In genomic region chr10:75431180-75432111, GRCh38 we compare ENCODE assay signal across 8 cellular contexts. TPM values are rescaled to one million over a fixed set of nuclear protein-coding genes. Genes with fewer than 3 reads are reported as not detected.
DNase-seq lines count a peak whose midpoint lies in the region; FAIRE-seq and TF ChIP-seq lines count a peak whose summit lies in the region.

Gene LRMDA (plus strand): TSS chr10:75431624.

- intact Hi-C loops in Caco-2 (cut with micrococcal nuclease; ENCODE audit: unreplicated experiment) (no loop called here), stomach (cut with DNase I; ENCODE audit: low total_unique reads) (no loop called here)

- no peak for FAIRE-seq in bronchial epithelial cell (lab: Jason Lieb, UNC)

- H3K27me3 ChIP-seq in Caco-2 (replicated peaks; ENCODE audit: control insufficient read depth, insufficient read depth, low read length): no peaks in the 10 kb centered on the region
- H3K27me3 ChIP-seq in HUES48 (ENCODE audit: control insufficient read depth, insufficient read depth, low read length): peaks cover 100% of the 10 kb centered on the region
- no peaks in the 10 kb centered on the region for H3K27me3 ChIP-seq in bronchial epithelial cell (ENCODE audit: control insufficient read depth, insufficient read depth, low read length)
- H3K27me3 ChIP-seq in stomach: no peaks in the 10 kb centered on the region

- TF ChIP-seq CTCF in Caco-2 (IDR thresholded peaks at IDR 0.05; ENCODE audit: insufficient read depth in 1 of 2, low read depth in 1 of 2, low read length in 1 of 2, severe bottlenecking in 1 of 2, unreplicated experiment in 1 of 2) (no peak), bronchial epithelial cell (IDR thresholded peaks at IDR 0.05; ENCODE audit: insufficient read depth, low read length, severe bottlenecking) (no peak), stomach (IDR thresholded peaks at IDR 0.05) (no peak)

- peak within 1 kb of the TSS; percentile 80 for H3K4me3 ChIP-seq in Caco-2 (ENCODE audit: low read depth, low read length)
- H3K4me3 ChIP-seq in HUES48 (ENCODE audit: low read depth, low read length): peak within 1 kb of the TSS; percentile 54; the same call in 1 of the 2 replicates
- H3K4me3 ChIP-seq in bronchial epithelial cell (ENCODE audit: low read depth, low read length): peak within 1 kb of the TSS; percentile 48
- H3K4me3 ChIP-seq in stomach: peak within 1 kb of the TSS; percentile 63 to 68 (median 66)

- H3K9ac ChIP-seq in HUES48 (ENCODE audit: low read depth, low read length): no peak within 1 kb of the TSS

- H3K4me1 Mint-ChIP-seq in Caco-2 (ENCODE audit: low read depth, unreplicated experiment): peaks cover 44% of the 10 kb centered on the region
- H3K4me1 Mint-ChIP-seq in activated CD4-positive, alpha-beta T cell treated with anti-CD3 and anti-CD28 coated beads, Interleukin-2, amount 10 ng/mL, durations not matched to agents 7 days and 5 days: peaks cover 2% of the 10 kb centered on the region

- DNase-seq in Caco-2 (peak; percentile 71 to 77), bronchial epithelial cell (ENCODE audit: low read depth) (no peak), left kidney (ENCODE audit: low read depth, low spot score) (peak; percentile 73), stomach (peak; percentile 66), NAMALWA (ENCODE audit: low spot score) (no peak), NCI-H82 (lab: John Stamatoyannopoulos, UW) (no peak)
- no peak for DNase-seq in activated CD4-positive, alpha-beta T cell treated with anti-CD3 and anti-CD28 coated beads, Interleukin-2, amount 10 ng/mL, durations not matched to agents 7 days and 5 days

- no peak for TF ChIP-seq POLR2A in stomach (IDR thresholded peaks at IDR 0.05)

- WGBS in stomach, 5 donors: 3 to 21% (median 8%) methylated on average over 14 to 82 of the region's 82 CpGs

- POLR2A ChIA-PET in Caco-2 (lab: Charles Lee): interaction anchor here (0.6 to 2.2 kb wide), 6 partner anchors 27 to 235 kb away, joined by 3 to 24 read pairs (median 10); partner anchors contain the start of gene ZNF503
- POLR2A ChIA-PET in activated CD4-positive, alpha-beta T cell treated with anti-CD3 and anti-CD28 coated beads, Interleukin-2, amount 10 ng/mL, durations not matched to agents 7 days and 5 days (lab: Charles Lee): no interaction called here

- H3K4me1 ChIP-seq in Caco-2 (peaks cover 52% of the 10 kb centered on the region), HUES48 (ENCODE audit: control insufficient read depth, insufficient read depth, low read length) (peaks cover 37% of the 10 kb centered on the region), stomach (peaks cover 18 to 57% (median 50%) of the 10 kb centered on the region in 4 donors)

- peak within 1 kb of the TSS; percentile 84 for H3K27ac Mint-ChIP-seq in Caco-2 (ENCODE audit: unreplicated experiment)
- no peak within 1 kb of the TSS for H3K27ac Mint-ChIP-seq in activated CD4-positive, alpha-beta T cell treated with anti-CD3 and anti-CD28 coated beads, Interleukin-2, amount 10 ng/mL, durations not matched to agents 7 days and 5 days

- peaks cover 6% of the 10 kb centered on the region for H3K36me3 Mint-ChIP-seq in Caco-2 (ENCODE audit: insufficient read depth, unreplicated experiment)
- peaks cover 2% of the 10 kb centered on the region for H3K36me3 Mint-ChIP-seq in activated CD4-positive, alpha-beta T cell treated with anti-CD3 and anti-CD28 coated beads, Interleukin-2, amount 10 ng/mL, durations not matched to agents 7 days and 5 days (ENCODE audit: low read depth)

- CTCF ChIA-PET in Caco-2 (lab: Charles Lee): interaction anchor here (0.6 to 1.7 kb wide), 4 partner anchors 26 to 872 kb away, joined by 3 to 9 read pairs (median 6); partner anchors contain the start of gene ZNF503
- CTCF ChIA-PET in activated CD4-positive, alpha-beta T cell treated with anti-CD3 and anti-CD28 coated beads, Interleukin-2, amount 10 ng/mL, durations not matched to agents 7 days and 5 days (lab: Charles Lee): no interaction called here

- H3K9me3 ChIP-seq in Caco-2: no peaks in the 10 kb centered on the region
- H3K9me3 ChIP-seq in HUES48 (ENCODE audit: control insufficient read depth, insufficient read depth, low read length): no peaks in the 10 kb centered on the region
- H3K9me3 ChIP-seq in stomach: no peaks in the 10 kb centered on the region

- no peaks in the 10 kb centered on the region for H3K27me3 Mint-ChIP-seq in Caco-2 (ENCODE audit: insufficient read depth, unreplicated experiment)
- H3K27me3 Mint-ChIP-seq in activated CD4-positive, alpha-beta T cell treated with anti-CD3 and anti-CD28 coated beads, Interleukin-2, amount 10 ng/mL, durations not matched to agents 7 days and 5 days: peaks cover 53% of the 10 kb centered on the region

- no peaks in the 10 kb centered on the region for H3K9me3 Mint-ChIP-seq in Caco-2 (ENCODE audit: unreplicated experiment)
- H3K9me3 Mint-ChIP-seq in activated CD4-positive, alpha-beta T cell treated with anti-CD3 and anti-CD28 coated beads, Interleukin-2, amount 10 ng/mL, durations not matched to agents 7 days and 5 days: no peaks in the 10 kb centered on the region

- H3K4me3 Mint-ChIP-seq in Caco-2 (ENCODE audit: unreplicated experiment): peak within 1 kb of the TSS; percentile 72
- H3K4me3 Mint-ChIP-seq in activated CD4-positive, alpha-beta T cell treated with anti-CD3 and anti-CD28 coated beads, Interleukin-2, amount 10 ng/mL, durations not matched to agents 7 days and 5 days: no peak within 1 kb of the TSS

- H3K27ac ChIP-seq in HUES48 (ENCODE audit: low read depth, low read length) (no peak within 1 kb of the TSS), stomach (peak within 1 kb of the TSS; percentile 70 to 88 (median 79))

- BruUV-seq in Caco-2 (replicated peaks; lab: Mats Ljungman, UMichigan): no TSS peak

- H3K36me3 ChIP-seq in Caco-2 (ENCODE audit: control insufficient read depth, insufficient read depth, low read length) (no peaks in the 10 kb centered on the region), HUES48 (ENCODE audit: control insufficient read depth, insufficient read depth, low read length) (no peaks in the 10 kb centered on the region), bronchial epithelial cell (ENCODE audit: control insufficient read depth, insufficient read depth, low read length) (no peaks in the 10 kb centered on the region), stomach (no peaks in the 10 kb centered on the region)

- no peak for TF ChIP-seq EP300 in stomach (IDR thresholded peaks at IDR 0.05)

RNA-seq across cellular contexts. Expression of gene LRMDA, which starts in this region (rescaled TPM):
- total RNA-seq in Caco-2 (2022) (18.5 and 21.6 TPM in 2 replicates), bronchial epithelial cell (1.6 and 3.1 TPM in 2 replicates), stomach (10 to 100 TPM in 1 of 5 donors, 1 to 10 TPM in 3, not detected in 1; 1.3 to 13.6 (median 6.5) TPM)
- polyA plus RNA-seq in stomach: 10 to 100 TPM; 16.9 to 30.2 (median 24.7) TPM
- not detected for total RNA-seq in activated CD4-positive, alpha-beta T cell treated with anti-CD3 and anti-CD28 coated beads, Interleukin-2, amount 10 ng/mL, durations not matched to agents 7 days and 5 days

Comparison
In these comparisons a context has a peak if more than half of its experiments do, and no peak if none do; other contexts are left out.
1. DNase-seq: peak in Caco-2 (2 of 2), left kidney (single experiment) and stomach (single experiment); none in bronchial epithelial cell (single experiment), activated CD4-positive, alpha-beta T cell treated with anti-CD3 and anti-CD28 coated beads, Interleukin-2, amount 10 ng/mL, durations not matched to agents 7 days and 5 days (single experiment), NAMALWA (single experiment) and NCI-H82 (single experiment).
2. Peak in every context shown above with its lines, with median percentiles within 50 percentile points of each other: H3K4me3 ChIP-seq.